Comparison of ENCODE assay signal across 1 cellular context in the genomic region with DNA sequence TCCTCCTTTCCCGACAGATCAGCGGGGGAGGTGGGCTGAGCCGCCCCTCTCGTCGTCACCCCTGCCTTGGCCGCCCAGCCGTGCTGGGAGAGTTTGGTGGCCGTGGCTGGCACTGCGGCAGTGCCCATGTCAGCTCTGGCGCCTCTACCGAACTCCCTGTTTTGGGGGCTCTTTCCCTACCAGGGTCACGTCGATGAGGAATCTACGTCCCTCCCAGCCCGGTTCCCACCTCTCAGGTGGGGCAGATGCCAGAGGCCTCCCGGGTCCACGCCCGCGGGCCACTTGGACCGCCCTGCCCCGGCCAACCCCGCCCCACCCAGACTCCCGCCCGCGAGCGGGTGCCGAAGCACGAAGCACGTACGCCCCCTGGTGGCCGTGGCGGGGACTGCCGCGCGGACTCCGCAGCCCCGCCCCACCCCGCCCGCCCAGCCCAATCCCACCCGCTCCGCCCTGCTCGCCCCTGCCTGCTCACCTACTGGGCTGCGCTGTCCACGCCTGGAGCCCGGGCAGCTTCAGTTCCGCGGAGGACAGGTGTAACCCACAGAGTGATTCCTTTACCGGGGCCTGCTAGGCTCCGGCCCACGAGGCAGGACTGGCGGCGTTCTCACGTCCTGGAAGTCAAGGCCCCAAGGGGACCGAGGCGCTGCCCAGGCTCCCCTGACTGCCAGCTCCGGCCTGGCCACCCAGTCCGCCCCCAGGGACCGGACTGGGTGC.
TF ChIP-seq lines count a peak whose summit lies in the region.

No MANE protein-coding gene starts in this region.

TF ChIP-seq in GM12878, 131 proteins besides CTCF, POLR2A, EP300 and RAD21 (continued from another document):
- TF ChIP-seq, protein P1, sequence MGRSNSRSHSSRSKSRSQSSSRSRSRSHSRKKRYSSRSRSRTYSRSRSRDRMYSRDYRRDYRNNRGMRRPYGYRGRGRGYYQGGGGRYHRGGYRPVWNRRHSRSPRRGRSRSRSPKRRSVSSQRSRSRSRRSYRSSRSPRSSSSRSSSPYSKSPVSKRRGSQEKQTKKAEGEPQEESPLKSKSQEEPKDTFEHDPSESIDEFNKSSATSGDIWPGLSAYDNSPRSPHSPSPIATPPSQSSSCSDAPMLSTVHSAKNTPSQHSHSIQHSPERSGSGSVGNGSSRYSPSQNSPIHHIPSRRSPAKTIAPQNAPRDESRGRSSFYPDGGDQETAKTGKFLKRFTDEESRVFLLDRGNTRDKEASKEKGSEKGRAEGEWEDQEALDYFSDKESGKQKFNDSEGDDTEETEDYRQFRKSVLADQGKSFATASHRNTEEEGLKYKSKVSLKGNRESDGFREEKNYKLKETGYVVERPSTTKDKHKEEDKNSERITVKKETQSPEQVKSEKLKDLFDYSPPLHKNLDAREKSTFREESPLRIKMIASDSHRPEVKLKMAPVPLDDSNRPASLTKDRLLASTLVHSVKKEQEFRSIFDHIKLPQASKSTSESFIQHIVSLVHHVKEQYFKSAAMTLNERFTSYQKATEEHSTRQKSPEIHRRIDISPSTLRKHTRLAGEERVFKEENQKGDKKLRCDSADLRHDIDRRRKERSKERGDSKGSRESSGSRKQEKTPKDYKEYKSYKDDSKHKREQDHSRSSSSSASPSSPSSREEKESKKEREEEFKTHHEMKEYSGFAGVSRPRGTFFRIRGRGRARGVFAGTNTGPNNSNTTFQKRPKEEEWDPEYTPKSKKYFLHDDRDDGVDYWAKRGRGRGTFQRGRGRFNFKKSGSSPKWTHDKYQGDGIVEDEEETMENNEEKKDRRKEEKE (IDR thresholded peaks at IDR 0.05) = no peak
- TF ChIP-seq BACH1 (IDR thresholded peaks at IDR 0.05; ENCODE audit: borderline replicate concordance) = peak; percentile 70
- no peak for TF ChIP-seq RBBP5 (conservative IDR thresholded peaks at IDR 0.05)
- no peak for TF ChIP-seq ETV6 (conservative IDR thresholded peaks at IDR 0.05 in 1 of 2, IDR thresholded peaks at IDR 0.05 in 1 of 2; ENCODE audit: borderline replicate concordance in 1 of 2, low read depth in 1 of 2)
